ENCODE assay signal across 22 cellular contexts in genomic region chr20:2042400-2042799, GRCh38. TPM values are rescaled to one million over a fixed set of nuclear protein-coding genes. Genes with fewer than 3 reads are reported as not detected.
DNase-seq lines count a peak whose midpoint lies in the region; ATAC-seq and TF ChIP-seq lines count a peak whose summit lies in the region.
"Had no signal": no experiment of that assay in that cellular context is flagged by ENCODE, and none has a peak within 500 bp of the region (broad histone marks: within the 10 kb centered on the region; RNA-seq: fewer than 3 reads in every experiment).

No MANE protein-coding gene starts in this region.

- no peaks in the 10 kb centered on the region for H3K79me2 ChIP-seq in GM23248 (ENCODE audit: insufficient read depth)

- peak; percentile 74 for DNase-seq in A172 (ENCODE audit: low spot score)
- peak; percentile 90 for DNase-seq in GM23248
- DNase-seq in RPMI7951 (ENCODE audit: low read depth), result peak; percentile 75
- peak; percentile 41 for DNase-seq in fibroblast of pulmonary artery (ENCODE audit: low read depth)
- no peak for DNase-seq in activated effector memory CD4-positive, alpha-beta T cell treated with Interleukin-2 at 50 U/mL for 16 hours
- DNase-seq in BE2C, result no peak
- no peak for DNase-seq in NCI-H345 treated with DMSO at 0.1 percent for 48 hours (lab: John Stamatoyannopoulos, UW; ENCODE audit: unreplicated experiment)
- DNase-seq: activated CD4-positive, CD25-positive, alpha-beta regulatory T cell treated with anti-CD3 and anti-CD28 coated beads, Interleukin-2, amount 50 U/mL, for 72 hours; activated CD8-positive, alpha-beta memory T cell treated with anti-CD3 and anti-CD28 coated beads, Interleukin-2, amount 50 U/mL, for 4 hours; activated naive CD8-positive, alpha-beta T cell treated with anti-CD3 and anti-CD28 coated beads, Interleukin-2, amount 10 ng/mL, durations not matched to agents 7 days and 5 days; DMS 273 treated with DMSO at 0.1 percent for 48 hours; esophagus squamous epithelium; mesendoderm; NCI-H1694; NCI-H526; RPMI8226; T-helper 17 cell had no signal

- H2AFZ ChIP-seq in GM23248, result no peak overlapping the region

- H3K27ac ChIP-seq in GM23248, result no peak overlapping the region
- H3K27ac ChIP-seq: coronary artery, esophagus squamous epithelium, KMS-11, vagina had no signal

- in situ Hi-C loops in GM23248 (cut with MboI), result no loop called here

- H4K20me1 ChIP-seq in GM23248 (ENCODE audit: insufficient read depth), result no peaks in the 10 kb centered on the region

- no peak for ATAC-seq in GM21717 (IDR thresholded peaks at IDR 0.05; ENCODE audit: unreplicated experiment)
- ATAC-seq: T-helper 17 cell had no signal

- 0 out of 2 replicates have a peak overlapping the region, but pooled peaks have one; percentile 12 for H3K4me3 ChIP-seq in GM23248
- no peak overlapping the region for H3K4me3 ChIP-seq in fibroblast of pulmonary artery (replicated peaks; ENCODE audit: low read depth, low read length)
- H3K4me3 ChIP-seq in BE2C (ENCODE audit: low read depth, low read length), result no peak overlapping the region
- H3K4me3 ChIP-seq: coronary artery, esophagus squamous epithelium, smooth muscle cell, vagina had no signal

- H3K27me3 ChIP-seq in GM23248 (replicated peaks; ENCODE audit: insufficient read depth), result peaks cover 50% of the 10 kb centered on the region
- H3K27me3 ChIP-seq in BE2C, result no peaks in the 10 kb centered on the region
- H3K27me3 ChIP-seq: vagina had no signal

- H3K9me3 ChIP-seq in GM23248 (ENCODE audit: low read depth) (no peaks in the 10 kb centered on the region), BE2C (no peaks in the 10 kb centered on the region)
- H3K9me3 ChIP-seq: esophagus squamous epithelium, vagina had no signal

- H3K9me2 ChIP-seq in GM23248 (ENCODE audit: insufficient read depth), result no peaks in the 10 kb centered on the region

- no peaks in the 10 kb centered on the region for H3K36me3 ChIP-seq in GM23248 (ENCODE audit: low read depth)
- H3K36me3 ChIP-seq in BE2C, result no peaks in the 10 kb centered on the region
- H3K36me3 ChIP-seq: esophagus squamous epithelium, vagina had no signal

- WGBS in GM23248 (ENCODE audit: low coverage in 1 of 2, low lambda C conversion rate in 2 of 2, missing lambda C conversion rate in 2 of 2), 2 experiments, result 5 to 8% methylated on average over 6 of the region's 6 CpGs

- no peaks in the 10 kb centered on the region for H3F3A ChIP-seq in GM23248 (ENCODE audit: insufficient read depth)

- H3K4me2 ChIP-seq in GM23248 (ENCODE audit: unreplicated experiment), result peak overlapping the region; percentile 68
- H3K4me2 ChIP-seq: KMS-11, smooth muscle cell had no signal

- TF ChIP-seq CTCF in fibroblast of pulmonary artery (IDR thresholded peaks at IDR 0.05; ENCODE audit: low read length, missing control alignments) (no peak), BE2C (IDR thresholded peaks at IDR 0.05; ENCODE audit: low read depth, low read length) (no peak)

- H3K9ac ChIP-seq in GM23248, result no peak overlapping the region
- H3K9ac ChIP-seq: KMS-11 had no signal

- H3K4me1 ChIP-seq in GM23248 (ENCODE audit: insufficient read depth), result no peaks in the 10 kb centered on the region
- no peaks in the 10 kb centered on the region for H3K4me1 ChIP-seq in BE2C
- H3K4me1 ChIP-seq: esophagus squamous epithelium, vagina had no signal

RNA-seq across cellular contexts. Expression of gene PDYN, which starts 48.5 kb away (rescaled TPM):
- total RNA-seq in A172 (2014; rRNA removed; shearing (Covaris generic)), result not detected in 2 replicates
- total RNA-seq in GM23248 (2014; rRNA removed; shearing (Covaris generic)), result not detected in 2 replicates
- polyA plus RNA-seq in GM23248 (2016; fragmentation: Nextera tagmentation; extraction: Ambion mirVana), result not detected in 2 replicates
- total RNA-seq in RPMI7951 (2014; rRNA removed; shearing (Covaris generic)), result not detected in 2 replicates
- not detected for polyA plus RNA-seq in BE2C (2012; ENCODE audit: insufficient read depth, insufficient read length, low read depth)
- total RNA-seq: activated naive CD8-positive, alpha-beta T cell treated with anti-CD3 and anti-CD28 coated beads, Interleukin-2, amount 10 ng/mL, durations not matched to agents 7 days and 5 days; esophagus squamous epithelium; smooth muscle cell; T-helper 17 cell; vagina had no signal
- polyA plus RNA-seq: smooth muscle cell had no signal

RNA-seq across cellular contexts. Expression of gene STK35, which starts 59.2 kb away (rescaled TPM):
- 14.1 and 16.9 TPM in 2 replicates for total RNA-seq in A172 (2014; rRNA removed; shearing (Covaris generic))
- 15.2 and 19.7 TPM in 2 replicates for total RNA-seq in GM23248 (2014; rRNA removed; shearing (Covaris generic))
- polyA plus RNA-seq in GM23248 (2016; fragmentation: Nextera tagmentation; extraction: Ambion mirVana), result 5.9 and 6.9 TPM in 2 replicates
- total RNA-seq in RPMI7951 (2014; rRNA removed; shearing (Covaris generic)), result 15.7 and 20.8 TPM in 2 replicates
- 4.6 TPM for polyA plus RNA-seq in BE2C (2012; ENCODE audit: insufficient read depth, insufficient read length, low read depth)

Comparison
In these comparisons a context has a peak if more than half of its experiments do, and no peak if none do; other contexts are left out.
1. DNase-seq: peak in A172 (single experiment), GM23248 (single experiment), RPMI7951 (single experiment) and fibroblast of pulmonary artery (single experiment); none in activated effector memory CD4-positive, alpha-beta T cell treated with Interleukin-2 at 50 U/mL for 16 hours (single experiment), BE2C (single experiment) and NCI-H345 treated with DMSO at 0.1 percent for 48 hours (single experiment).